In genomic region chr4:38488891-38489861, GRCh38 we compare ENCODE assay signal across 12 cellular contexts.
A peak's percentile ranks its signal among the peaks of the same experiment; 100 is the strongest.
DNase-seq lines count a peak whose midpoint lies in the region; ATAC-seq and TF ChIP-seq lines count a peak whose summit lies in the region.
"Had no signal": no experiment of that assay in that cellular context is flagged by ENCODE, and none has a peak within 500 bp of the region (broad histone marks: within the 10 kb centered on the region; RNA-seq: fewer than 3 reads in every experiment).

No MANE protein-coding gene starts in this region.

- no peaks in the 10 kb centered on the region for H3K79me2 ChIP-seq in SK-N-SH (ENCODE audit: insufficient read depth)

- TF ChIP-seq RAD21 in SK-N-SH (IDR thresholded peaks at IDR 0.05; ENCODE audit: low read length) = no peak

- peak overlapping the region; percentile 97 to 98 for H3K27ac Mint-ChIP-seq in T-cell

- H2AFZ ChIP-seq in SK-N-SH (ENCODE audit: low read depth) = no peak overlapping the region

- peaks cover 39 to 52% (median 43%) of the 10 kb centered on the region in 3 donors for H3K4me1 Mint-ChIP-seq in T-cell

- H3K36me3 ChIP-seq in ES-I3 (ENCODE audit: insufficient read depth, low read length) (no peaks in the 10 kb centered on the region), gastroesophageal sphincter (no peaks in the 10 kb centered on the region), SK-N-SH (replicated peaks in 1 of 2; ENCODE audit: control insufficient read depth in 1 of 2, insufficient read depth in 2 of 2, low read length in 1 of 2) (no peaks in the 10 kb centered on the region)
- H3K36me3 ChIP-seq: upper lobe of right lung had no signal

- CTCF ChIA-PET in T-cell (lab: Charles Lee) (interaction anchor here in 1 of 2 donors (0.6 to 0.7 kb wide), 4 partner anchors 53 to 1928 kb away, joined by 3 to 13 read pairs (median 4); no protein-coding TSS in a partner anchor), SK-N-SH (lab: Yijun Ruan, JAX) (no interaction called here)

- H3K9me2 ChIP-seq in SK-N-SH = no peaks in the 10 kb centered on the region

- no peak overlapping the region for H3K4me2 ChIP-seq in SK-N-SH

- POLR2A ChIA-PET in T-cell (lab: Charles Lee) = interaction anchor here (0.5 to 1.0 kb wide), 4 partner anchors 33 to 755 kb away, joined by 3 to 7 read pairs (median 4); no protein-coding TSS in a partner anchor
- POLR2A ChIA-PET in SK-N-SH (lab: Yijun Ruan, JAX) = no interaction called here

- peak overlapping the region in 1 of 4 donors; percentile 62 for H3K27ac ChIP-seq in gastroesophageal sphincter
- H3K27ac ChIP-seq in SK-N-SH (ENCODE audit: low read depth in 2 of 2, low read length in 1 of 2) = no peak overlapping the region
- H3K27ac ChIP-seq: RWPE1, upper lobe of right lung had no signal

- H3F3A ChIP-seq in SK-N-SH (replicated peaks; ENCODE audit: insufficient read depth) = no peaks in the 10 kb centered on the region

- TF ChIP-seq CTCF in gastroesophageal sphincter (IDR thresholded peaks at IDR 0.05) (no peak), omental fat pad (IDR thresholded peaks at IDR 0.05) (no peak), SK-N-SH (IDR thresholded peaks at IDR 0.05) (no peak)

- no peaks in the 10 kb centered on the region for H4K20me1 ChIP-seq in SK-N-SH (ENCODE audit: insufficient read depth)

- peaks cover 18% of the 10 kb centered on the region for H3K4me1 ChIP-seq in ES-I3 (ENCODE audit: insufficient read depth, low read length)
- H3K4me1 ChIP-seq in gastroesophageal sphincter = peaks cover 0 to 13% (median 0%) of the 10 kb centered on the region in 3 donors
- no peaks in the 10 kb centered on the region; a peak in 1 of 4 replicates for H3K4me1 ChIP-seq in SK-N-SH (ENCODE audit: control insufficient read depth in 1 of 2, insufficient read depth in 2 of 2, low read depth in 1 of 2, low read length in 1 of 2)
- H3K4me1 ChIP-seq: upper lobe of right lung had no signal

- no peak overlapping the region for H3K4me3 ChIP-seq in gastroesophageal sphincter
- no peak overlapping the region for H3K4me3 ChIP-seq in SK-N-SH (ENCODE audit: low read depth in 2 of 2, low read length in 1 of 2)
- H3K4me3 ChIP-seq: upper lobe of right lung had no signal

- H3K9ac ChIP-seq in ES-I3 (ENCODE audit: low read depth, low read length) (peak overlapping the region; percentile 43), SK-N-SH (no peak overlapping the region)

- WGBS in gastroesophageal sphincter (ENCODE audit: low coverage in 1 of 2), 2 donors = 65 to 68% methylated on average over 6 to 10 of the region's 10 CpGs
- 64% methylated on average over 8 of the region's 10 CpGs for WGBS in SK-N-SH (ENCODE audit: low lambda C conversion rate)

- H3K27me3 ChIP-seq in gastroesophageal sphincter (no peaks in the 10 kb centered on the region), SK-N-SH (ENCODE audit: insufficient read depth) (no peaks in the 10 kb centered on the region)
- H3K27me3 ChIP-seq: upper lobe of right lung had no signal

- H3K9me3 ChIP-seq in ES-I3 (ENCODE audit: control insufficient read depth, insufficient read depth, low read length) (no peaks in the 10 kb centered on the region), gastroesophageal sphincter (no peaks in the 10 kb centered on the region), SK-N-SH (no peaks in the 10 kb centered on the region)
- H3K9me3 ChIP-seq: upper lobe of right lung had no signal

- peak overlapping the region; percentile 49 to 78 (median 67) for H3K4me3 Mint-ChIP-seq in T-cell

- TF ChIP-seq POLR2A in gastroesophageal sphincter (IDR thresholded peaks at IDR 0.05) = no peak

- TF ChIP-seq EP300 in gastroesophageal sphincter (IDR thresholded peaks at IDR 0.05) (no peak), SK-N-SH (IDR thresholded peaks at IDR 0.05; ENCODE audit: borderline replicate concordance in 1 of 2, low read depth in 1 of 2, low read length in 1 of 2) (no peak)

- H3K9me3 Mint-ChIP-seq in T-cell = no peaks in the 10 kb centered on the region

- DNase-seq in T-cell (no peak), omental fat pad (ENCODE audit: low spot score) (no peak), SK-N-SH (no peak), posterior cingulate gyrus (no peak), mesenteric fat pad (ENCODE audit: low spot score) (no peak)
- DNase-seq: EL, NCI-H1436 treated with DMSO at 0.1 percent for 48 hours, upper lobe of right lung had no signal

- no peaks in the 10 kb centered on the region for H3K36me3 Mint-ChIP-seq in T-cell

- intact Hi-C loops in posterior cingulate gyrus (cut with DNase I) = no loop called here

- H3K27me3 Mint-ChIP-seq in T-cell = no peaks in the 10 kb centered on the region

- ATAC-seq in T-cell (replicated peaks in 1 of 4) (no peak), gastroesophageal sphincter (peak; percentile 39), omental fat pad (ENCODE audit: low FRiP score) (peak; percentile 54), GM18909 (IDR thresholded peaks at IDR 0.05; ENCODE audit: poor library complexity, unreplicated experiment) (no peak)

TF ChIP-seq in SK-N-SH, 30 proteins besides CTCF, POLR2A, EP300 and RAD21:
- no peak for TF ChIP-seq FOXM1 (IDR thresholded peaks at IDR 0.05; ENCODE audit: low read depth)
- no peak for TF ChIP-seq TAF1 (IDR thresholded peaks at IDR 0.05; ENCODE audit: borderline replicate concordance, low read depth, low read length)
- TF ChIP-seq PBX3 (IDR thresholded peaks at IDR 0.05) = no peak
- TF ChIP-seq GATA2 (CRISPR knock-in tag; IDR thresholded peaks at IDR 0.05) = no peak
- no peak for TF ChIP-seq NFIC (IDR thresholded peaks at IDR 0.05; ENCODE audit: borderline replicate concordance)
- TF ChIP-seq RXRA (IDR thresholded peaks at IDR 0.05; ENCODE audit: borderline replicate concordance, low read depth) = no peak
- TF ChIP-seq SIN3A (IDR thresholded peaks at IDR 0.05; ENCODE audit: borderline replicate concordance, low read depth, low read length) = no peak
- no peak for TF ChIP-seq ELF1 (IDR thresholded peaks at IDR 0.05)
- no peak for TF ChIP-seq MEF2A (IDR thresholded peaks at IDR 0.05; ENCODE audit: borderline replicate concordance, low read depth)

Comparison
In these comparisons a context has a peak if more than half of its experiments do, and no peak if none do; other contexts are left out.
1. ATAC-seq: peak in gastroesophageal sphincter (single experiment) and omental fat pad (single experiment); none in T-cell (0 of 4) and GM18909 (single experiment).